Comparison of ENCODE assay signal across 15 cellular contexts in genomic region chr2:158666969-158667368, GRCh38.
DNase-seq lines count a peak whose midpoint lies in the region; ATAC-seq, FAIRE-seq and TF ChIP-seq lines count a peak whose summit lies in the region.
"Had no signal": no experiment of that assay in that cellular context is flagged by ENCODE, and none has a peak within 500 bp of the region (broad histone marks: within the 10 kb centered on the region; RNA-seq: fewer than 3 reads in every experiment).

No MANE protein-coding gene starts in this region.

- H3K9me3 ChIP-seq in SK-N-SH (no peaks in the 10 kb centered on the region), astrocyte (ENCODE audit: insufficient read depth, low read depth, low read length) (no peaks in the 10 kb centered on the region), HepG2 (ENCODE audit: low read length) (no peaks in the 10 kb centered on the region), skeletal muscle tissue (ENCODE audit: control insufficient read depth in 3 of 3, low read length in 3 of 3) (no peaks in the 10 kb centered on the region)
- H3K9me3 ChIP-seq in CD4-positive, alpha-beta T cell (ENCODE audit: control insufficient read depth, low read length) = no peaks in the 10 kb centered on the region

- H3K4me2 ChIP-seq in SK-N-SH = peak overlapping the region; percentile 12; the same call in 1 of the 2 replicates
- H3K4me2 ChIP-seq in astrocyte (ENCODE audit: low read length) = peak overlapping the region; percentile 37
- H3K4me2 ChIP-seq in HepG2 (ENCODE audit: low read depth, low read length) = no peak overlapping the region

- peak overlapping the region; percentile 51 for H3K27ac Mint-ChIP-seq in astrocyte (ENCODE audit: unreplicated experiment)
- H3K27ac Mint-ChIP-seq in CD4-positive, alpha-beta T cell = no peak overlapping the region

- CTCF ChIA-PET in SK-N-SH (lab: Yijun Ruan, JAX) (interaction anchor here (0.8 to 1.4 kb wide), 4 partner anchors 10 to 19 kb away, joined by 3 to 5 read pairs (median 4); no protein-coding TSS in a partner anchor), HepG2 (lab: Yijun Ruan, JAX; ENCODE audit: low intra/inter-chr PET ratio, low total read pairs) (no interaction called here)
- CTCF ChIA-PET in CD4-positive, alpha-beta T cell (lab: Charles Lee) = no interaction called here

- 96% methylated on average over 2 of the region's 8 CpGs for WGBS in SK-N-SH (ENCODE audit: low lambda C conversion rate)
- 95% methylated on average over 8 of the region's 8 CpGs for WGBS in HepG2 (ENCODE audit: low lambda C conversion rate)

- TF ChIP-seq EP300 in SK-N-SH (IDR thresholded peaks at IDR 0.05; ENCODE audit: borderline replicate concordance in 1 of 2, low read depth in 1 of 2, low read length in 1 of 2) = no peak
- no peak for TF ChIP-seq EP300 in HepG2 (IDR thresholded peaks at IDR 0.05; ENCODE audit: low read depth in 2 of 2, low read length in 2 of 2)
- no peak for TF ChIP-seq EP300 in HepG2 (CRISPR knock-in tag; IDR thresholded peaks at IDR 0.05; ENCODE audit: borderline replicate concordance)

- no peak overlapping the region for H3K4me3 Mint-ChIP-seq in astrocyte (ENCODE audit: unreplicated experiment)
- H3K4me3 Mint-ChIP-seq in CD4-positive, alpha-beta T cell = no peak overlapping the region

- no peaks in the 10 kb centered on the region for H3K9me3 Mint-ChIP-seq in astrocyte (ENCODE audit: unreplicated experiment)
- H3K9me3 Mint-ChIP-seq in CD4-positive, alpha-beta T cell = no peaks in the 10 kb centered on the region

- H3K9me2 ChIP-seq in SK-N-SH = no peaks in the 10 kb centered on the region

- no peak for TF ChIP-seq POLR2A in HepG2 (IDR thresholded peaks at IDR 0.05; ENCODE audit: insufficient read depth in 1 of 2, low read depth in 2 of 2, low read length in 2 of 2)

- H3K4me1 ChIP-seq in SK-N-SH (ENCODE audit: control insufficient read depth in 1 of 2, insufficient read depth in 2 of 2, low read depth in 1 of 2, low read length in 1 of 2) (peaks cover 33 to 35% of the 10 kb centered on the region in 2 experiments), astrocyte (ENCODE audit: insufficient read depth, low read length) (peaks cover 25% of the 10 kb centered on the region), HepG2 (ENCODE audit: insufficient read depth, low read length) (peaks cover 8% of the 10 kb centered on the region; the same call in 1 of the 2 replicates), skeletal muscle tissue (ENCODE audit: control insufficient read depth in 3 of 3, insufficient read depth in 3 of 3, low read length in 3 of 3) (peaks cover 0 to 12% (median 3%) of the 10 kb centered on the region in 3 donors)

- no peaks in the 10 kb centered on the region for H4K20me1 ChIP-seq in SK-N-SH (ENCODE audit: insufficient read depth)
- no peaks in the 10 kb centered on the region for H4K20me1 ChIP-seq in astrocyte (ENCODE audit: insufficient read depth, low read length)
- no peaks in the 10 kb centered on the region for H4K20me1 ChIP-seq in HepG2 (ENCODE audit: insufficient read depth, low read length)

- no peak for TF ChIP-seq CTCF in SK-N-SH (IDR thresholded peaks at IDR 0.05)
- TF ChIP-seq CTCF in astrocyte (IDR thresholded peaks at IDR 0.05; ENCODE audit: insufficient read depth, low read depth, low read length) = no peak
- TF ChIP-seq CTCF in HepG2 (CRISPR knock-in tag; IDR thresholded peaks at IDR 0.05) = no peak
- no peak for TF ChIP-seq CTCF in CD4-positive, alpha-beta T cell (IDR thresholded peaks at IDR 0.05)

- FAIRE-seq in astrocyte (lab: Jason Lieb, UNC) (no peak), HepG2 (lab: Jason Lieb, UNC) (no peak)
- FAIRE-seq: RCC 7860 had no signal

- H3K79me2 ChIP-seq in SK-N-SH (ENCODE audit: insufficient read depth) (no peaks in the 10 kb centered on the region), astrocyte (ENCODE audit: insufficient read depth, low read length) (no peaks in the 10 kb centered on the region), HepG2 (ENCODE audit: insufficient read depth, low read length) (no peaks in the 10 kb centered on the region)

- peaks cover 22% of the 10 kb centered on the region for H3F3A ChIP-seq in SK-N-SH (replicated peaks; ENCODE audit: insufficient read depth)

- H3K4me1 Mint-ChIP-seq in astrocyte (ENCODE audit: low read depth, unreplicated experiment) = peaks cover 10% of the 10 kb centered on the region
- no peaks in the 10 kb centered on the region for H3K4me1 Mint-ChIP-seq in CD4-positive, alpha-beta T cell (ENCODE audit: low read depth)

- H3K9ac ChIP-seq in SK-N-SH (no peak overlapping the region), astrocyte (ENCODE audit: low read length) (no peak overlapping the region), HepG2 (ENCODE audit: insufficient read depth, low read depth, low read length) (no peak overlapping the region), skeletal muscle tissue (ENCODE audit: low read depth in 1 of 3, low read length in 3 of 3) (no peak overlapping the region)
- H3K9ac ChIP-seq: GM23248 had no signal

- ATAC-seq in SK-N-SH treated with all-trans-retinoic acid at 6 μM for 48 hours (no peak; the same call in 2 of the 3 replicates), HepG2 (no peak), GM18511 (IDR thresholded peaks at IDR 0.05; ENCODE audit: unreplicated experiment) (no peak)
- ATAC-seq in CD4-positive, alpha-beta T cell (ENCODE audit: poor library complexity) = no peak

- in situ Hi-C loops in HepG2 (cut with HindIII; ENCODE audit: extremely low pct_ligation_motif_present, low pct_unique_long_range_greater_than_20kb) = no loop called here

- H3K27ac ChIP-seq in SK-N-SH (ENCODE audit: low read depth in 2 of 2, low read length in 1 of 2) (no peak overlapping the region), astrocyte (ENCODE audit: low read depth, low read length) (no peak overlapping the region), HepG2 (ENCODE audit: extremely low read length, insufficient read depth, low read length) (no peak overlapping the region), skeletal muscle tissue (ENCODE audit: low read depth, low read length) (peak overlapping the region; percentile 46)
- no peak overlapping the region for H3K27ac ChIP-seq in CD4-positive, alpha-beta T cell (ENCODE audit: low read depth, low read length)

- H3K27me3 Mint-ChIP-seq in astrocyte (ENCODE audit: low read depth, unreplicated experiment) = no peaks in the 10 kb centered on the region
- H3K27me3 Mint-ChIP-seq in CD4-positive, alpha-beta T cell = no peaks in the 10 kb centered on the region

- POLR2A ChIA-PET in SK-N-SH (lab: Yijun Ruan, JAX) (no interaction called here), HepG2 (lab: Yijun Ruan, JAX) (no interaction called here)
- POLR2A ChIA-PET in CD4-positive, alpha-beta T cell (lab: Charles Lee) = no interaction called here

- H3K36me3 ChIP-seq in SK-N-SH (replicated peaks in 1 of 2; ENCODE audit: control insufficient read depth in 1 of 2, insufficient read depth in 2 of 2, low read length in 1 of 2) (peaks cover 0 to 41% of the 10 kb centered on the region in 2 experiments), astrocyte (ENCODE audit: insufficient read depth, low read length) (no peaks in the 10 kb centered on the region), HepG2 (replicated peaks in 1 of 2; ENCODE audit: control insufficient read depth in 1 of 2, insufficient read depth in 2 of 2, low read length in 2 of 2) (peaks cover 39 to 96% of the 10 kb centered on the region in 2 experiments), skeletal muscle tissue (ENCODE audit: control insufficient read depth in 3 of 3, insufficient read depth in 3 of 3, low read length in 3 of 3) (peaks cover 11 to 28% (median 13%) of the 10 kb centered on the region in 3 donors)

- H3K27me3 ChIP-seq in SK-N-SH (ENCODE audit: insufficient read depth) (no peaks in the 10 kb centered on the region), astrocyte (ENCODE audit: insufficient read depth, low read length) (no peaks in the 10 kb centered on the region), HepG2 (ENCODE audit: control insufficient read depth in 1 of 2, insufficient read depth in 2 of 2, low read length in 2 of 2) (no peaks in the 10 kb centered on the region), skeletal muscle tissue (ENCODE audit: control insufficient read depth in 3 of 3, insufficient read depth in 3 of 3, low read length in 3 of 3) (no peaks in the 10 kb centered on the region)
- H3K27me3 ChIP-seq in CD4-positive, alpha-beta T cell (ENCODE audit: control insufficient read depth, insufficient read depth, low read length) = no peaks in the 10 kb centered on the region

- intact Hi-C loops in HepG2 (cut with micrococcal nuclease; ENCODE audit: unreplicated experiment) = no loop called here
- intact Hi-C loops in CD4-positive, alpha-beta T cell (cut with DNase I, micrococcal nuclease) = no loop called here

- H3K4me3 ChIP-seq in SK-N-SH (ENCODE audit: low read depth in 2 of 2, low read length in 1 of 2) (no peak overlapping the region), astrocyte (ENCODE audit: insufficient read depth, low read depth, low read length) (no peak overlapping the region), HepG2 (replicated peaks in 1 of 3; ENCODE audit: insufficient read depth in 1 of 3, low read depth in 2 of 3, low read length in 3 of 3) (no peak overlapping the region), skeletal muscle tissue (ENCODE audit: low read length in 3 of 3) (no peak overlapping the region)
- H3K4me3 ChIP-seq: GM23248 had no signal

- no peak for TF ChIP-seq RAD21 in SK-N-SH (IDR thresholded peaks at IDR 0.05; ENCODE audit: low read length)
- TF ChIP-seq RAD21 in HepG2 (CRISPR knock-in tag; IDR thresholded peaks at IDR 0.05) = no peak

- H3K36me3 Mint-ChIP-seq in astrocyte (ENCODE audit: low read depth, unreplicated experiment) = peaks cover 16% of the 10 kb centered on the region
- peaks cover 44% of the 10 kb centered on the region for H3K36me3 Mint-ChIP-seq in CD4-positive, alpha-beta T cell (ENCODE audit: low read depth)

- BruUV-seq in HepG2 (replicated peaks; lab: Mats Ljungman, UMichigan) = no TSS peak

- H2AFZ ChIP-seq in SK-N-SH (ENCODE audit: low read depth) (no peak overlapping the region), astrocyte (ENCODE audit: low read depth, low read length) (no peak overlapping the region), HepG2 (ENCODE audit: low read length) (no peak overlapping the region)
- H2AFZ ChIP-seq: GM23248 had no signal

- DNase-seq in SK-N-SH (no peak), astrocyte (ENCODE audit: low read depth) (no peak), HepG2 (ENCODE audit: low spot score) (no peak), DMS 273 treated with DMSO at 0.1 percent for 48 hours (lab: John Stamatoyannopoulos, UW) (no peak)
- DNase-seq in CD4-positive, alpha-beta T cell = no peak
- DNase-seq: 8988T, DMS153, NCI-H1436, NCI-H2227 treated with DMSO at 0.1 percent for 48 hours, NCI-H524 treated with DMSO at 0.1 percent for 48 hours had no signal

TF ChIP-seq in SK-N-SH, 30 proteins besides CTCF, POLR2A, EP300 and RAD21:
- TF ChIP-seq GATA2 (CRISPR knock-in tag; IDR thresholded peaks at IDR 0.05) = no peak

TF ChIP-seq in SK-N-SH treated with all-trans-retinoic acid at 6 μM for 48 hours, 23 proteins besides CTCF, POLR2A, EP300 and RAD21 (continues in another document):
- TF ChIP-seq ZNF565 (CRISPR knock-in tag; conservative IDR thresholded peaks at IDR 0.05; ENCODE audit: low read depth) (no peak), BACH2 (CRISPR knock-in tag; IDR thresholded peaks at IDR 0.05; ENCODE audit: borderline replicate concordance) (no peak), ZFP3 (CRISPR knock-in tag; IDR thresholded peaks at IDR 0.05) (no peak)

TF ChIP-seq in HepG2, 621 proteins besides CTCF, POLR2A, EP300 and RAD21:
- TF ChIP-seq RBM22 (optimal IDR thresholded peaks at IDR 0.05; ENCODE audit: low read length) (peak; percentile 11), TBX3 (IDR thresholded peaks at IDR 0.05; ENCODE audit: borderline replicate concordance) (no peak)
